8 cellular contexts compared by ENCODE assay signal in the genomic region with DNA sequence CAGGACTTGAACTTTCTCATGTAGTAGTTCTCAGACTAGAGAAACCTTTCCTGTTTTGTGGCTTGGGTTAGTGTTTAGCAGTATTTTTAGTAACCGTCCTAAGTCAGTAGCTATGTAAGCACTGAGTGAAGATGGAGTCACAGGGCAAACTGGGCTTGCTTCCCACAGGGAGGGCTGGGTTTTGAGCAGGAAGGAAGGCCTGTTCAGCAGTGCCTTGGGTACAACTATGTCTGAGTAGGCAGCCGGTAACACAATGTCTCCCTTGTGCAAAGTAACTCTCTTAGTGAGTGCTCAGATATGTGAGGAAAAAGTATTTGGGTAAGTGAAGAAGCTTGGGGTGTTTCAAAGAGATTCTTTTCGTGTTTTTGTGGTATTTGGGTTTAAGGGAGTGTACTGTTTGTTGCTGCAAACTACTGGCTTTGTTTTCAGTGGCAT.
DNase-seq lines count a peak whose midpoint lies in the region; ATAC-seq and TF ChIP-seq lines count a peak whose summit lies in the region.

No MANE protein-coding gene starts in this region.

- peaks cover 0 to 3% of the 10 kb centered on the region in 2 experiments; a peak in 2 of 5 replicates for H3K9me3 Mint-ChIP-seq in H9

- H3K27ac Mint-ChIP-seq in H9 = peak overlapping the region; percentile 1 to 41 (median 3)

- peak overlapping the region; percentile 82 for H3K27ac ChIP-seq in BLaER1
- no peak overlapping the region for H3K27ac ChIP-seq in H9 (ENCODE audit: insufficient read length, low read depth, low read length)
- H3K27ac ChIP-seq in SJSA1 = peak overlapping the region; percentile 88
- peak overlapping the region; percentile 70 for H3K27ac ChIP-seq in lower lobe of right lung
- H3K27ac ChIP-seq in subcutaneous abdominal adipose tissue (ENCODE audit: low read depth, low read length) = peak overlapping the region; percentile 66

- DNase-seq in H9 (no peak), SJSA1 (ENCODE audit: low read depth in 1 of 2, low spot score in 2 of 2) (peak; percentile 87 to 90), ecto neural progenitor cell (ENCODE audit: low spot score) (peak; percentile 56), lower lobe of right lung (peak; percentile 80), NCI-H345 (lab: John Stamatoyannopoulos, UW) (no peak)

- H3K4me3 ChIP-seq in BLaER1 (peak overlapping the region; percentile 55), SJSA1 (peak overlapping the region; percentile 20), lower lobe of right lung (peak overlapping the region; percentile 36), subcutaneous abdominal adipose tissue (ENCODE audit: low read depth in 1 of 5, low read length in 5 of 5) (peak overlapping the region; percentile 24 to 61 (median 54))

- H3T11ph ChIP-seq in H9 (ENCODE audit: low read length) = no peak overlapping the region

- H3K4me1 Mint-ChIP-seq in H9 = peaks cover 5 to 7% of the 10 kb centered on the region in 2 experiments

- H2AFZ ChIP-seq in H9 (ENCODE audit: low read length) = no peak overlapping the region

- peaks cover 7 to 16% (median 13%) of the 10 kb centered on the region in 3 experiments for H3K36me3 Mint-ChIP-seq in H9 (ENCODE audit: insufficient read depth in 1 of 3, low read depth in 3 of 3)

- H3K4me1 ChIP-seq in BLaER1 = peaks cover 27% of the 10 kb centered on the region
- no peaks in the 10 kb centered on the region for H3K4me1 ChIP-seq in H9 (ENCODE audit: insufficient read depth, low read length)
- peaks cover 56% of the 10 kb centered on the region for H3K4me1 ChIP-seq in SJSA1 (replicated peaks)
- peaks cover 47% of the 10 kb centered on the region for H3K4me1 ChIP-seq in lower lobe of right lung
- peaks cover 2 to 23% (median 12%) of the 10 kb centered on the region in 5 donors for H3K4me1 ChIP-seq in subcutaneous abdominal adipose tissue (ENCODE audit: control insufficient read depth in 5 of 5, insufficient read depth in 5 of 5, low read length in 5 of 5)

- H4K5ac ChIP-seq in H9 (ENCODE audit: insufficient read length, low read depth, low read length) = no peak overlapping the region

- no peak overlapping the region for H2BK15ac ChIP-seq in H9 (ENCODE audit: low read depth, low read length)

- H3K36me3 ChIP-seq in BLaER1 (peaks cover 40% of the 10 kb centered on the region), SJSA1 (peaks cover 33% of the 10 kb centered on the region), lower lobe of right lung (peaks cover 4% of the 10 kb centered on the region), subcutaneous abdominal adipose tissue (ENCODE audit: control insufficient read depth in 5 of 5, insufficient read depth in 5 of 5, low read length in 5 of 5) (peaks cover 4 to 14% (median 6%) of the 10 kb centered on the region in 5 donors)

- no peak overlapping the region for H2BK12ac ChIP-seq in H9 (ENCODE audit: insufficient read length, low read depth, low read length)

- no peak overlapping the region for H3K18ac ChIP-seq in H9 (ENCODE audit: insufficient read length, low read depth, low read length)

- H3K14ac ChIP-seq in H9 (ENCODE audit: insufficient read depth, low read length) = no peak overlapping the region

- H3K56ac ChIP-seq in H9 (ENCODE audit: insufficient read length, low read depth, low read length) = no peak overlapping the region

- no peaks in the 10 kb centered on the region for H3K79me2 ChIP-seq in H9 (ENCODE audit: insufficient read depth, low read length)

- H3K9ac ChIP-seq in BLaER1 (peak overlapping the region; percentile 79), H9 (ENCODE audit: extremely low read depth, insufficient read length, low read length) (no peak overlapping the region), subcutaneous abdominal adipose tissue (ENCODE audit: low read length in 5 of 5) (peak overlapping the region; percentile 0 to 60 (median 56))

- TF ChIP-seq CTCF in H9 (conservative IDR thresholded peaks at IDR 0.05) (no peak), lower lobe of right lung (IDR thresholded peaks at IDR 0.05) (no peak)

- no peak overlapping the region for H2BK5ac ChIP-seq in H9 (ENCODE audit: insufficient read length, low read length)

- no peak overlapping the region for H4K91ac ChIP-seq in H9 (ENCODE audit: insufficient read length, low read depth, low read length)

- H4K20me1 ChIP-seq in BLaER1 (no peaks in the 10 kb centered on the region), H9 (ENCODE audit: control insufficient read depth, insufficient read depth, insufficient read length) (no peaks in the 10 kb centered on the region)

- WGBS in H9 (ENCODE audit: extremely low coverage, insufficient read length, low lambda C conversion rate) = 100% methylated on average over 1 of the region's 3 CpGs

- H3K4me3 Mint-ChIP-seq in H9 = no peak overlapping the region

- no peaks in the 10 kb centered on the region for H3K79me1 ChIP-seq in H9 (ENCODE audit: insufficient read depth, low read depth, low read length, poor library complexity, severe bottlenecking)

- H3K9me3 ChIP-seq in BLaER1 (peaks cover 22% of the 10 kb centered on the region), H9 (ENCODE audit: control insufficient read depth, low read depth, low read length) (no peaks in the 10 kb centered on the region), SJSA1 (replicated peaks) (no peaks in the 10 kb centered on the region), lower lobe of right lung (no peaks in the 10 kb centered on the region), subcutaneous abdominal adipose tissue (ENCODE audit: control insufficient read depth in 5 of 5, low read length in 5 of 5) (no peaks in the 10 kb centered on the region)

- H3K27me3 ChIP-seq in BLaER1 = no peaks in the 10 kb centered on the region
- no peaks in the 10 kb centered on the region for H3K27me3 ChIP-seq in H9 (ENCODE audit: insufficient read depth, low read length)
- no peaks in the 10 kb centered on the region for H3K27me3 ChIP-seq in SJSA1 (replicated peaks)
- H3K27me3 ChIP-seq in lower lobe of right lung (ENCODE audit: low read depth) = no peaks in the 10 kb centered on the region
- H3K27me3 ChIP-seq in subcutaneous abdominal adipose tissue (ENCODE audit: control insufficient read depth in 5 of 5, insufficient read depth in 4 of 5, low read length in 5 of 5) = no peaks in the 10 kb centered on the region

- H2AK5ac ChIP-seq in H9 (ENCODE audit: insufficient read length, low read length) = no peak overlapping the region

- no peak overlapping the region for H3K23ac ChIP-seq in H9 (ENCODE audit: insufficient read length, low read depth, low read length)

- no peak overlapping the region for H2BK120ac ChIP-seq in H9 (ENCODE audit: low read depth, low read length, poor library complexity, severe bottlenecking)

- no peaks in the 10 kb centered on the region; the same call in 1 of the 2 replicates for H3K27me3 Mint-ChIP-seq in H9 (ENCODE audit: low read depth)

- H4K8ac ChIP-seq in H9 (replicated peaks; ENCODE audit: insufficient read length, low read depth, low read length) = no peak overlapping the region

- H3K23me2 ChIP-seq in H9 (ENCODE audit: insufficient read length, low read depth, low read length, poor library complexity, severe bottlenecking) = no peaks in the 10 kb centered on the region

- ATAC-seq in lower lobe of right lung = peak; percentile 99
- ATAC-seq in HG02938 (IDR thresholded peaks at IDR 0.05; ENCODE audit: unreplicated experiment) = no peak

- H2BK20ac ChIP-seq in H9 (ENCODE audit: low read depth, low read length, poor library complexity, severe bottlenecking) = no peak overlapping the region

- no peak overlapping the region for H3K4ac ChIP-seq in H9 (ENCODE audit: low read depth, low read length)

- intact Hi-C loops in lower lobe of right lung (cut with DNase I) = no loop called here

- H3K4me2 ChIP-seq in BLaER1 (peak overlapping the region; percentile 76), H9 (ENCODE audit: insufficient read depth, insufficient read length, low read length) (no peak overlapping the region)

Comparison
In these comparisons a context has a peak if more than half of its experiments do, and no peak if none do; other contexts are left out.
1. DNase-seq: peak in SJSA1 (2 of 2), ecto neural progenitor cell (single experiment) and lower lobe of right lung (single experiment); none in H9 (single experiment) and NCI-H345 (single experiment).
2. Peak in every context shown above with its lines, with median percentiles within 50 percentile points of each other: H3K4me3 ChIP-seq.